Comparison of ENCODE assay signal across 23 cellular contexts in genomic region chr11:62142921-62143320, GRCh38. TPM values are rescaled to one million over a fixed set of nuclear protein-coding genes. Genes with fewer than 3 reads are reported as not detected.
DNase-seq lines count a peak whose midpoint lies in the region; ATAC-seq and TF ChIP-seq lines count a peak whose summit lies in the region.
"Had no signal": no experiment of that assay in that cellular context is flagged by ENCODE, and none has a peak within 500 bp of the region (broad histone marks: within the 10 kb centered on the region; RNA-seq: fewer than 3 reads in every experiment).

No MANE protein-coding gene starts in this region.

- H3K9me3 Mint-ChIP-seq in dendritic cell treated with granulocyte-macrophage colony-stimulating factor and Interleukin-4, amounts not matched to agents 40 ng/mL and 50 ng/mL, for 4 days: no peaks in the 10 kb centered on the region
- no peaks in the 10 kb centered on the region for H3K9me3 Mint-ChIP-seq in effector memory CD8-positive, alpha-beta T cell
- H3K9me3 Mint-ChIP-seq: central memory CD8-positive, alpha-beta T cell had no signal

- peak; percentile 18 for DNase-seq in SK-N-SH
- peak; percentile 37 for DNase-seq in lung (ENCODE audit: low spot score)
- peak; percentile 23 for DNase-seq in testis
- DNase-seq in effector memory CD8-positive, alpha-beta T cell: no peak
- no peak for DNase-seq in KG1 (lab: John Stamatoyannopoulos, UW)
- DNase-seq: 8988T; foreskin fibroblast; Kasumi-1; NCI-H1105; NCI-H69; SJCRH30; small intestine; stimulated activated CD4-positive, alpha-beta T cell treated with anti-CD3 and anti-CD28 coated beads, Interleukin-4, amount 100 ng/mL, for 24 hours had no signal

- H3K4me3 ChIP-seq in SK-N-SH (ENCODE audit: low read depth in 2 of 2, low read length in 1 of 2) (no peak overlapping the region), lung (no peak overlapping the region), testis (no peak overlapping the region)
- H3K4me3 ChIP-seq: prostate gland, SJCRH30 had no signal

- H3K4me1 Mint-ChIP-seq in dendritic cell treated with granulocyte-macrophage colony-stimulating factor and Interleukin-4, amounts not matched to agents 40 ng/mL and 50 ng/mL, for 4 days (ENCODE audit: low read depth): no peaks in the 10 kb centered on the region
- H3K4me1 Mint-ChIP-seq in effector memory CD8-positive, alpha-beta T cell (ENCODE audit: low read depth in 2 of 2): peaks cover 0 to 1% of the 10 kb centered on the region in 2 donors

- peaks cover 21 to 65% of the 10 kb centered on the region in 2 experiments for H3K36me3 ChIP-seq in SK-N-SH (replicated peaks in 1 of 2; ENCODE audit: control insufficient read depth in 1 of 2, insufficient read depth in 2 of 2, low read length in 1 of 2)
- H3K36me3 ChIP-seq in lung (ENCODE audit: control insufficient read depth in 2 of 2, insufficient read depth in 2 of 2, low read length in 2 of 2): peaks cover 0 to 68% of the 10 kb centered on the region in 2 donors
- no peaks in the 10 kb centered on the region for H3K36me3 ChIP-seq in testis (ENCODE audit: low read depth, missing control alignments)

- TF ChIP-seq CTCF in SK-N-SH (IDR thresholded peaks at IDR 0.05) (no peak), lung (IDR thresholded peaks at IDR 0.05; ENCODE audit: control extremely low read depth, extremely low read depth) (no peak), testis (IDR thresholded peaks at IDR 0.05) (no peak)

- TF ChIP-seq EP300 in SK-N-SH (IDR thresholded peaks at IDR 0.05; ENCODE audit: borderline replicate concordance in 1 of 2, low read depth in 1 of 2, low read length in 1 of 2): no peak

- H3K4me1 ChIP-seq in SK-N-SH (ENCODE audit: control insufficient read depth in 1 of 2, insufficient read depth in 2 of 2, low read depth in 1 of 2, low read length in 1 of 2): no peaks in the 10 kb centered on the region
- H3K4me1 ChIP-seq in lung (ENCODE audit: control insufficient read depth in 2 of 2, insufficient read depth in 2 of 2, low read length in 2 of 2): no peaks in the 10 kb centered on the region
- H3K4me1 ChIP-seq in testis: no peaks in the 10 kb centered on the region
- H3K4me1 ChIP-seq: prostate gland, SJCRH30 had no signal

- no peak overlapping the region for H2AFZ ChIP-seq in SK-N-SH (ENCODE audit: low read depth)

- H3K9ac ChIP-seq in SK-N-SH: no peak overlapping the region

- H3K27ac Mint-ChIP-seq in dendritic cell treated with granulocyte-macrophage colony-stimulating factor and Interleukin-4, amounts not matched to agents 40 ng/mL and 50 ng/mL, for 4 days: peak overlapping the region; percentile 40
- H3K27ac Mint-ChIP-seq in effector memory CD8-positive, alpha-beta T cell: peak overlapping the region in 1 of 2 donors; percentile 23

- no peaks in the 10 kb centered on the region for H3K27me3 Mint-ChIP-seq in dendritic cell treated with granulocyte-macrophage colony-stimulating factor and Interleukin-4, amounts not matched to agents 40 ng/mL and 50 ng/mL, for 4 days
- H3K27me3 Mint-ChIP-seq in effector memory CD8-positive, alpha-beta T cell: no peaks in the 10 kb centered on the region
- H3K27me3 Mint-ChIP-seq: central memory CD8-positive, alpha-beta T cell had no signal

- H3F3A ChIP-seq in SK-N-SH (replicated peaks; ENCODE audit: insufficient read depth): no peaks in the 10 kb centered on the region

- CTCF ChIA-PET in SK-N-SH (lab: Yijun Ruan, JAX): interaction anchor here (0.6 to 1.8 kb wide), 6 partner anchors 11 to 232 kb away, joined by 3 to 8 read pairs (median 3); no protein-coding TSS in a partner anchor

- H3K27ac ChIP-seq in SK-N-SH (ENCODE audit: low read depth in 2 of 2, low read length in 1 of 2) (no peak overlapping the region), lung (ENCODE audit: low read depth in 1 of 2, low read length in 1 of 2) (no peak overlapping the region), testis (no peak overlapping the region)
- H3K27ac ChIP-seq: prostate gland, SJCRH30 had no signal

- no peak for TF ChIP-seq POLR2A in testis (IDR thresholded peaks at IDR 0.05)

- H4K20me1 ChIP-seq in SK-N-SH (ENCODE audit: insufficient read depth): no peaks in the 10 kb centered on the region; the same call in 1 of the 2 replicates

- H3K27me3 ChIP-seq in SK-N-SH (ENCODE audit: insufficient read depth) (no peaks in the 10 kb centered on the region), lung (ENCODE audit: control insufficient read depth, insufficient read depth) (no peaks in the 10 kb centered on the region), testis (no peaks in the 10 kb centered on the region)
- H3K27me3 ChIP-seq: SJCRH30 had no signal

- POLR2A ChIA-PET in SK-N-SH (lab: Yijun Ruan, JAX): no interaction called here

- H3K36me3 Mint-ChIP-seq in dendritic cell treated with granulocyte-macrophage colony-stimulating factor and Interleukin-4, amounts not matched to agents 40 ng/mL and 50 ng/mL, for 4 days (ENCODE audit: low read depth): peaks cover 97% of the 10 kb centered on the region
- peaks cover 19% of the 10 kb centered on the region for H3K36me3 Mint-ChIP-seq in effector memory CD8-positive, alpha-beta T cell (ENCODE audit: insufficient read depth)

- whole genome bisulfite sequencing in SK-N-SH (ENCODE audit: low lambda C conversion rate): 67% methylated on average over 3 of the region's 3 CpGs
- 71 to 75% methylated on average over 3 of the region's 3 CpGs for WGBS in lung, 2 donors
- 30 to 57% methylated on average over 3 of the region's 3 CpGs for WGBS in testis, 2 donors

- ATAC-seq in SK-N-SH treated with all-trans-retinoic acid at 6 μM for 48 hours (no peak), lung (ENCODE audit: insufficient read depth, low FRiP score) (no peak), HG03565 (IDR thresholded peaks at IDR 0.05; ENCODE audit: unreplicated experiment) (no peak)
- ATAC-seq in effector memory CD8-positive, alpha-beta T cell (replicated peaks): no peak

- H3K9me2 ChIP-seq in SK-N-SH: no peaks in the 10 kb centered on the region

- TF ChIP-seq RAD21 in SK-N-SH (IDR thresholded peaks at IDR 0.05; ENCODE audit: low read length): no peak

- intact Hi-C loops in dendritic cell treated with granulocyte-macrophage colony-stimulating factor and Interleukin-4, amounts not matched to agents 40 ng/mL and 50 ng/mL, for 4 days (cut with micrococcal nuclease): no loop called here
- intact Hi-C loops in testis (cut with DNase I; ENCODE audit: low total_unique reads): no loop called here

- H3K4me2 ChIP-seq in SK-N-SH: no peak overlapping the region

- H3K9me3 ChIP-seq in SK-N-SH (no peaks in the 10 kb centered on the region), lung (ENCODE audit: control insufficient read depth in 2 of 2, insufficient read depth in 1 of 2, low read length in 1 of 2) (no peaks in the 10 kb centered on the region), testis (no peaks in the 10 kb centered on the region)
- H3K9me3 ChIP-seq: prostate gland, SJCRH30 had no signal

- H3K79me2 ChIP-seq in SK-N-SH (ENCODE audit: insufficient read depth): peaks cover 8% of the 10 kb centered on the region; the same call in 1 of the 2 replicates

- H3K4me3 Mint-ChIP-seq in dendritic cell treated with granulocyte-macrophage colony-stimulating factor and Interleukin-4, amounts not matched to agents 40 ng/mL and 50 ng/mL, for 4 days: no peak overlapping the region
- no peak overlapping the region for H3K4me3 Mint-ChIP-seq in effector memory CD8-positive, alpha-beta T cell
- H3K4me3 Mint-ChIP-seq: central memory CD8-positive, alpha-beta T cell had no signal

TF ChIP-seq in SK-N-SH, 30 proteins besides CTCF, POLR2A, EP300 and RAD21 (continues in another document):
- no peak for TF ChIP-seq TAF1 (IDR thresholded peaks at IDR 0.05; ENCODE audit: borderline replicate concordance, low read depth, low read length)
- no peak for TF ChIP-seq FOSL2 (IDR thresholded peaks at IDR 0.05; ENCODE audit: borderline replicate concordance, low read depth)
- TF ChIP-seq RXRA (IDR thresholded peaks at IDR 0.05; ENCODE audit: borderline replicate concordance, low read depth): no peak
- TF ChIP-seq CHD2 (IDR thresholded peaks at IDR 0.05; ENCODE audit: low read length, partially characterized antibody): no peak
- TF ChIP-seq POLR2AphosphoS5 (IDR thresholded peaks at IDR 0.05; ENCODE audit: low read depth, low read length): no peak

TF ChIP-seq in SK-N-SH treated with all-trans-retinoic acid at 6 μM for 48 hours, 23 proteins besides CTCF, POLR2A, EP300 and RAD21 (continues in another document):
- TF ChIP-seq TOX (CRISPR knock-in tag; IDR thresholded peaks at IDR 0.05; ENCODE audit: borderline replicate concordance): no peak
- no peak for TF ChIP-seq TSHZ2 (CRISPR knock-in tag; IDR thresholded peaks at IDR 0.05)
- no peak for TF ChIP-seq ZNF70 (CRISPR knock-in tag; IDR thresholded peaks at IDR 0.05)

RNA-seq across cellular contexts. Expression of gene INCENP, which starts 19.1 kb away (rescaled TPM):
- polyA plus RNA-seq in SK-N-SH (2012; rRNA removed) (14.5 and 20.1 TPM in 2 replicates), lung (1 to 10 TPM; 3.8 to 6.8 TPM), testis (ENCODE audit: insufficient read depth, low read depth, low replicate concordance) (25.0 TPM)
- polyA plus RNA-seq in SK-N-SH (2012; cell fraction: cytosol; rRNA removed): 9.8 and 12.8 TPM in 2 replicates
- 26.7 and 32.6 TPM in 2 replicates for polyA plus RNA-seq in SK-N-SH (2012; cell fraction: nucleus; rRNA removed)
- total RNA-seq in lung (10 to 100 TPM; 13.3 to 14.1 TPM), testis (10 to 100 TPM; 42.0 to 46.6 TPM)

RNA-seq across cellular contexts. Expression of gene SCGB1D1, which starts 47.1 kb away (rescaled TPM):
- polyA plus RNA-seq in SK-N-SH (2012; rRNA removed) (not detected in 2 replicates), lung (not detected), testis (ENCODE audit: insufficient read depth, low read depth, low replicate concordance) (not detected)
- polyA plus RNA-seq in SK-N-SH (2012; cell fraction: cytosol; rRNA removed): not detected in 2 replicates
- not detected in 2 replicates for polyA plus RNA-seq in SK-N-SH (2012; cell fraction: nucleus; rRNA removed)
- total RNA-seq in lung (not detected), testis (not detected)
- total RNA-seq: left colon; myocyte; OCI-LY7; prostate gland; SJCRH30; T-helper 2 cell treated with Interferon-gamma antibody and Interleukin-4, amounts not matched to agents 100 ng/mL and 5 ng/mL, for 36 hours had no signal
- polyA plus RNA-seq: BJ, small intestine had no signal

Comparison
In these comparisons a context has a peak if more than half of its experiments do, and no peak if none do; other contexts are left out.
1. DNase-seq: peak in SK-N-SH (single experiment), lung (single experiment) and testis (single experiment); none in effector memory CD8-positive, alpha-beta T cell (0 of 3) and KG1 (single experiment).